Comparison of ENCODE assay signal across 21 cellular contexts in genomic region chr10:77894058-77894457, GRCh38.
"Had no signal": no experiment of that assay in that cellular context is flagged by ENCODE, and none has a peak within 500 bp of the region (broad histone marks: within the 10 kb centered on the region; RNA-seq: fewer than 3 reads in every experiment).

No MANE protein-coding gene starts in this region.

- ATAC-seq: activated CD8-positive, alpha-beta memory T cell treated with anti-CD3 and anti-CD28 coated beads, Interleukin-2, amount 10 ng/mL, durations not matched to agents 7 days and 5 days; body of pancreas; heart right ventricle; left cardiac atrium; natural killer cell; stimulated activated naive B cell treated with anti-CD40 and anti-IgM and Interleukin-4, amounts not matched to agents 10 μg/mL and 1 μg/mL and 100 μg/mL, for 72 hours had no signal

- H3K9me3 ChIP-seq: body of pancreas, colonic mucosa, heart right ventricle, ovary, spleen, tibial artery, uterus had no signal

- DNase-seq: activated B cell treated with CpG ODN at 0.5 μM for 24 hours; activated CD4-positive, alpha-beta memory T cell treated with anti-CD3 and anti-CD28 coated beads, Interleukin-2, amount 10 ng/mL, durations not matched to agents 7 days and 5 days; activated CD4-positive, alpha-beta T cell treated with anti-CD3 and anti-CD28 coated beads for 4 hours; activated CD8-positive, alpha-beta memory T cell treated with anti-CD3 and anti-CD28 coated beads, Interleukin-2, amount 10 ng/mL, durations not matched to agents 7 days and 5 days; activated naive CD4-positive, alpha-beta T cell; activated naive CD8-positive, alpha-beta T cell treated with anti-CD3 and anti-CD28 coated beads for 36 hours; amygdala; body of pancreas; colonic mucosa; heart right ventricle; left cardiac atrium; natural killer cell; ovary; spleen; stimulated activated CD4-positive, alpha-beta T cell treated with anti-CD3 and anti-CD28 coated beads, Interleukin-4, amount 100 ng/mL, for 4 hours; stimulated activated naive B cell treated with anti-CD40 and anti-IgM and Interleukin-4, amounts not matched to agents 10 μg/mL and 1 μg/mL and 100 μg/mL, for 72 hours; substantia nigra; SW 1271; tibial artery; uterus had no signal

- H3K36me3 Mint-ChIP-seq: activated CD8-positive, alpha-beta memory T cell treated with anti-CD3 and anti-CD28 coated beads, Interleukin-2, amount 10 ng/mL, durations not matched to agents 7 days and 5 days; activated naive CD8-positive, alpha-beta T cell treated with anti-CD3 and anti-CD28 coated beads for 36 hours; natural killer cell; stimulated activated naive B cell treated with anti-CD40 and anti-IgM and Interleukin-4, amounts not matched to agents 10 μg/mL and 1 μg/mL and 100 μg/mL, for 72 hours had no signal

- H3K36me3 ChIP-seq: colonic mucosa, heart right ventricle, ovary, spleen, tibial artery, uterus had no signal

- H3K9me3 Mint-ChIP-seq: activated B cell treated with CpG ODN at 0.5 μM for 24 hours; activated CD4-positive, alpha-beta memory T cell treated with anti-CD3 and anti-CD28 coated beads, Interleukin-2, amount 10 ng/mL, durations not matched to agents 7 days and 5 days; activated naive CD8-positive, alpha-beta T cell treated with anti-CD3 and anti-CD28 coated beads for 36 hours; central memory CD8-positive, alpha-beta T cell; natural killer cell; stimulated activated naive B cell treated with anti-CD40 and anti-IgM and Interleukin-4, amounts not matched to agents 10 μg/mL and 1 μg/mL and 100 μg/mL, for 72 hours had no signal

- H3K27ac ChIP-seq: colonic mucosa, heart right ventricle, ovary, spleen, tibial artery had no signal

- H3K4me3 ChIP-seq: body of pancreas, colonic mucosa, heart right ventricle, ovary, spleen, tibial artery, uterus had no signal

- H3K27ac Mint-ChIP-seq: activated B cell treated with CpG ODN at 0.5 μM for 24 hours; activated CD4-positive, alpha-beta memory T cell treated with anti-CD3 and anti-CD28 coated beads, Interleukin-2, amount 10 ng/mL, durations not matched to agents 7 days and 5 days; activated CD8-positive, alpha-beta memory T cell treated with anti-CD3 and anti-CD28 coated beads, Interleukin-2, amount 10 ng/mL, durations not matched to agents 7 days and 5 days; activated naive CD8-positive, alpha-beta T cell treated with anti-CD3 and anti-CD28 coated beads for 36 hours; stimulated activated naive B cell treated with anti-CD40 and anti-IgM and Interleukin-4, amounts not matched to agents 10 μg/mL and 1 μg/mL and 100 μg/mL, for 72 hours had no signal

- H3K4me3 Mint-ChIP-seq: activated B cell treated with CpG ODN at 0.5 μM for 24 hours; activated CD4-positive, alpha-beta memory T cell treated with anti-CD3 and anti-CD28 coated beads, Interleukin-2, amount 10 ng/mL, durations not matched to agents 7 days and 5 days; activated CD8-positive, alpha-beta memory T cell treated with anti-CD3 and anti-CD28 coated beads, Interleukin-2, amount 10 ng/mL, durations not matched to agents 7 days and 5 days; activated naive CD8-positive, alpha-beta T cell treated with anti-CD3 and anti-CD28 coated beads for 36 hours; central memory CD8-positive, alpha-beta T cell; natural killer cell; stimulated activated naive B cell treated with anti-CD40 and anti-IgM and Interleukin-4, amounts not matched to agents 10 μg/mL and 1 μg/mL and 100 μg/mL, for 72 hours had no signal

- H3K27me3 ChIP-seq: body of pancreas, colonic mucosa, heart right ventricle, ovary, tibial artery, uterus had no signal

- H3K27me3 Mint-ChIP-seq: activated naive CD8-positive, alpha-beta T cell treated with anti-CD3 and anti-CD28 coated beads for 36 hours; central memory CD8-positive, alpha-beta T cell had no signal

- H3K4me1 Mint-ChIP-seq: activated B cell treated with CpG ODN at 0.5 μM for 24 hours; stimulated activated naive B cell treated with anti-CD40 and anti-IgM and Interleukin-4, amounts not matched to agents 10 μg/mL and 1 μg/mL and 100 μg/mL, for 72 hours had no signal
